9 cellular contexts compared by ENCODE assay signal in genomic region chr1:15757016-15757543, GRCh38. TPM values are rescaled to one million over a fixed set of nuclear protein-coding genes. Genes with fewer than 3 reads are reported as not detected.
A peak's percentile ranks its signal among the peaks of the same experiment; 100 is the strongest.
DNase-seq lines count a peak whose midpoint lies in the region; ATAC-seq and TF ChIP-seq lines count a peak whose summit lies in the region.
"Had no signal": no experiment of that assay in that cellular context is flagged by ENCODE, and none has a peak within 500 bp of the region (broad histone marks: within the 10 kb centered on the region; RNA-seq: fewer than 3 reads in every experiment).

No MANE protein-coding gene starts in this region.

- no peak overlapping the region for H3K27ac Mint-ChIP-seq in T-helper 17 cell

- in situ Hi-C loops in GM23248 (cut with MboI) = no loop called here

- intact Hi-C loops in sigmoid colon (cut with DNase I) = no loop called here

- H3K27me3 ChIP-seq in iPS-20b (ENCODE audit: insufficient read depth, low read length) (peaks cover 30% of the 10 kb centered on the region), sigmoid colon (peaks cover 0 to 13% (median 2%) of the 10 kb centered on the region in 3 donors), GM23248 (replicated peaks; ENCODE audit: insufficient read depth) (no peaks in the 10 kb centered on the region)

- H3K27ac ChIP-seq in HEK293 (ENCODE audit: extremely low read depth, low read depth, low read length) = no peak overlapping the region
- H3K27ac ChIP-seq in iPS-20b (ENCODE audit: low read length) = no peak overlapping the region
- H3K27ac ChIP-seq in sigmoid colon = peak overlapping the region; percentile 79 to 84 (median 81)
- no peak overlapping the region for H3K27ac ChIP-seq in GM23248

- CTCF ChIA-PET in HEK293 (lab: Yijun Ruan, JAX) = no interaction called here

- TF ChIP-seq CTCF in HEK293 (tag by site-specific recombination; IDR thresholded peaks at IDR 0.05) (no peak), sigmoid colon (IDR thresholded peaks at IDR 0.05) (no peak)

- no peaks in the 10 kb centered on the region for H3K9me2 ChIP-seq in GM23248 (ENCODE audit: insufficient read depth)

- H3K9ac ChIP-seq in iPS-20b (ENCODE audit: low read depth, low read length) = no peak overlapping the region
- H3K9ac ChIP-seq in GM23248 = no peak overlapping the region

- H4K20me1 ChIP-seq in GM23248 (ENCODE audit: insufficient read depth) = no peaks in the 10 kb centered on the region

- H3K4me3 Mint-ChIP-seq in T-helper 17 cell = peak overlapping the region; percentile 65

- peaks cover 33% of the 10 kb centered on the region for H3K79me2 ChIP-seq in GM23248 (ENCODE audit: insufficient read depth)

- H3K4me1 Mint-ChIP-seq in T-helper 17 cell = peaks cover 16% of the 10 kb centered on the region

- WGBS in sigmoid colon, 2 donors = 15 to 59% methylated on average over 9 of the region's 9 CpGs
- 90 to 94% methylated on average over 9 of the region's 9 CpGs for WGBS in GM23248 (ENCODE audit: low coverage in 1 of 2, low lambda C conversion rate in 2 of 2, missing lambda C conversion rate in 2 of 2), 2 experiments

- no peak overlapping the region for H2AFZ ChIP-seq in GM23248

- H3K36me3 ChIP-seq in HEK293 (ENCODE audit: control insufficient read depth in 2 of 2, insufficient read depth in 1 of 2, low read length in 2 of 2) (no peaks in the 10 kb centered on the region), iPS-20b (ENCODE audit: insufficient read depth, low read depth, low read length) (no peaks in the 10 kb centered on the region), sigmoid colon (no peaks in the 10 kb centered on the region), GM23248 (ENCODE audit: low read depth) (no peaks in the 10 kb centered on the region)

- ATAC-seq in T-helper 17 cell (no peak), GM21390 (IDR thresholded peaks at IDR 0.05; ENCODE audit: unreplicated experiment) (no peak)

- H3K27me3 Mint-ChIP-seq in T-helper 17 cell = peaks cover 50% of the 10 kb centered on the region

- POLR2A ChIA-PET in HEK293 (lab: Yijun Ruan, JAX) = interaction anchor here (1.8 kb wide), 1 partner anchor 13 kb away, joined by 5 read pairs; no protein-coding TSS in a partner anchor

- no peaks in the 10 kb centered on the region for H3K36me3 Mint-ChIP-seq in T-helper 17 cell (ENCODE audit: low read depth)

- TF ChIP-seq EP300 in sigmoid colon (IDR thresholded peaks at IDR 0.05) = no peak

- no peak for DNase-seq in T-helper 17 cell
- no peak for DNase-seq in sigmoid colon
- DNase-seq in GM23248 = no peak
- no peak for DNase-seq in hypothalamus (lab: John Stamatoyannopoulos, UW)
- DNase-seq: Right ventricle myocardium superior had no signal

- TF ChIP-seq POLR2A in sigmoid colon (IDR thresholded peaks at IDR 0.05) = no peak

- H3K4me1 ChIP-seq in HEK293 (ENCODE audit: control insufficient read depth, insufficient read depth, low read length) = peaks cover 7% of the 10 kb centered on the region; the same call in 1 of the 2 replicates
- peaks cover 28% of the 10 kb centered on the region for H3K4me1 ChIP-seq in iPS-20b (ENCODE audit: insufficient read depth, low read length)
- H3K4me1 ChIP-seq in sigmoid colon = peaks cover 0 to 48% (median 43%) of the 10 kb centered on the region in 4 donors
- peaks cover 23% of the 10 kb centered on the region for H3K4me1 ChIP-seq in GM23248 (ENCODE audit: insufficient read depth)

- no peak overlapping the region for H3K4me2 ChIP-seq in GM23248 (ENCODE audit: unreplicated experiment)

- no peak overlapping the region for H3K4me3 ChIP-seq in HEK293 (ENCODE audit: low read depth, low read length)
- peak overlapping the region; percentile 87; the same call in 1 of the 2 replicates for H3K4me3 ChIP-seq in iPS-20b (ENCODE audit: low read length)
- no peak overlapping the region for H3K4me3 ChIP-seq in sigmoid colon
- no peak overlapping the region for H3K4me3 ChIP-seq in GM23248

- peaks cover 5% of the 10 kb centered on the region for H3F3A ChIP-seq in GM23248 (ENCODE audit: insufficient read depth)

- no peaks in the 10 kb centered on the region for H3K9me3 ChIP-seq in HEK293 (ENCODE audit: control insufficient read depth, insufficient read depth, low read depth, low read length)
- H3K9me3 ChIP-seq in T-helper 17 cell (ENCODE audit: control insufficient read depth, low read length, poor library complexity, severe bottlenecking) = no peaks in the 10 kb centered on the region
- no peaks in the 10 kb centered on the region for H3K9me3 ChIP-seq in iPS-20b (ENCODE audit: insufficient read depth, low read depth, low read length)
- no peaks in the 10 kb centered on the region for H3K9me3 ChIP-seq in sigmoid colon
- no peaks in the 10 kb centered on the region for H3K9me3 ChIP-seq in GM23248 (ENCODE audit: low read depth)

TF ChIP-seq in HEK293, 187 proteins besides CTCF, POLR2A, EP300 and RAD21:
- no peak for TF ChIP-seq REPIN1 (tag by site-specific recombination; IDR thresholded peaks at IDR 0.05; ENCODE audit: low read depth)
- no peak for TF ChIP-seq ZBTB10 (tag by site-specific recombination; IDR thresholded peaks at IDR 0.05)
- TF ChIP-seq ZSCAN16 (tag by site-specific recombination; IDR thresholded peaks at IDR 0.05) = no peak
- no peak for TF ChIP-seq ZNF335 (tag by site-specific recombination; conservative IDR thresholded peaks at IDR 0.05)
- no peak for TF ChIP-seq ZNF280C (tag by site-specific recombination; IDR thresholded peaks at IDR 0.05)
- no peak for TF ChIP-seq ZBTB21 (tag by site-specific recombination; IDR thresholded peaks at IDR 0.05)
- TF ChIP-seq ZFP3 (tag by site-specific recombination; IDR thresholded peaks at IDR 0.05; ENCODE audit: low read depth) = no peak
- peak; percentile 8; the same call in 1 of the 2 replicates for TF ChIP-seq SCRT2 (tag by site-specific recombination; IDR thresholded peaks at IDR 0.05)
- TF ChIP-seq ZSCAN23 (tag by site-specific recombination; IDR thresholded peaks at IDR 0.05) = no peak

RNA-seq across cellular contexts. Expression of gene FBLIM1, which starts 1.5 kb away (rescaled TPM):
- under 1 TPM in 1 of 2 donors, not detected in 1; 0.21 TPM for total RNA-seq in T-helper 17 cell
- total RNA-seq in sigmoid colon = 10 to 100 TPM; 28.1 to 53.2 (median 49.8) TPM
- 100 to 1,000 TPM; 107 to 227 (median 175) TPM for polyA plus RNA-seq in sigmoid colon
- 59.6 and 69.9 TPM in 2 replicates for total RNA-seq in GM23248 (2014; rRNA removed; shearing (Covaris generic))
- polyA plus RNA-seq in GM23248 (2016; fragmentation: Nextera tagmentation; extraction: Ambion mirVana) = 63.3 and 67.3 TPM in 2 replicates

RNA-seq across cellular contexts. Expression of gene TMEM82, which starts 14.8 kb away (rescaled TPM):
- not detected for total RNA-seq in T-helper 17 cell
- total RNA-seq in sigmoid colon = under 1 TPM in 1 of 4 donors, not detected in 3; 0.55 TPM
- 10 to 100 TPM in 2 of 3 donors, 1 to 10 TPM in 1; 4.8 to 19.3 (median 17.3) TPM for polyA plus RNA-seq in sigmoid colon
- not detected in 2 replicates for total RNA-seq in GM23248 (2014; rRNA removed; shearing (Covaris generic))
- polyA plus RNA-seq in GM23248 (2016; fragmentation: Nextera tagmentation; extraction: Ambion mirVana) = not detected in 2 replicates
- total RNA-seq: right cardiac atrium, Right ventricle myocardium superior had no signal
- polyA plus RNA-seq: right cardiac atrium had no signal

RNA-seq across cellular contexts. Expression of gene SLC25A34, which starts 21.0 kb away (rescaled TPM):
- total RNA-seq in T-helper 17 cell = 1 to 10 TPM; 1.5 to 1.9 TPM
- total RNA-seq in sigmoid colon = 1 to 10 TPM in 3 of 4 donors, under 1 TPM in 1; 0.36 to 1.8 (median 1.6) TPM
- 10 to 100 TPM in 2 of 3 donors, 1 to 10 TPM in 1; 3.0 to 16.0 (median 12.1) TPM for polyA plus RNA-seq in sigmoid colon
- 0.13 and 0.54 TPM in 2 replicates for total RNA-seq in GM23248 (2014; rRNA removed; shearing (Covaris generic))
- polyA plus RNA-seq in GM23248 (2016; fragmentation: Nextera tagmentation; extraction: Ambion mirVana) = 0.20 and 0.29 TPM in 2 replicates

RNA-seq across cellular contexts. Expression of gene UQCRHL, which starts 50.4 kb away (rescaled TPM):
- total RNA-seq in T-helper 17 cell = under 1 TPM; 0.65 to 0.81 TPM
- 1 to 10 TPM in 2 of 4 donors, under 1 TPM in 2; 0.54 to 2.2 (median 1.3) TPM for total RNA-seq in sigmoid colon
- 1 to 10 TPM; 3.6 to 4.6 (median 4.0) TPM for polyA plus RNA-seq in sigmoid colon
- 0.32 and 0.51 TPM in 2 replicates for total RNA-seq in GM23248 (2014; rRNA removed; shearing (Covaris generic))
- polyA plus RNA-seq in GM23248 (2016; fragmentation: Nextera tagmentation; extraction: Ambion mirVana) = 0.60 and 0.65 TPM in 2 replicates

Comparison
In these comparisons a context has a peak if more than half of its experiments do, and no peak if none do; other contexts are left out.
1. H3K27ac ChIP-seq: peak in sigmoid colon (4 of 4); none in HEK293 (single experiment), iPS-20b (single experiment) and GM23248 (single experiment).
2. RNA of gene FBLIM1, which starts 1.5 kb away (total RNA-seq): 59.6 to 69.9 TPM in GM23248 and 28.1 to 53.2 TPM in sigmoid colon; 0.21 TPM in T-helper 17 cell; every median in the first group is over 10 times any median in the second.